In genomic region chr13:107864543-107865460, GRCh38 we compare ENCODE assay signal across 9 cellular contexts.
DNase-seq lines count a peak whose midpoint lies in the region; ATAC-seq and TF ChIP-seq lines count a peak whose summit lies in the region.
"Had no signal": no experiment of that assay in that cellular context is flagged by ENCODE, and none has a peak within 500 bp of the region (broad histone marks: within the 10 kb centered on the region; RNA-seq: fewer than 3 reads in every experiment).

No MANE protein-coding gene starts in this region.

- peak overlapping the region; percentile 81 for H3K4me3 ChIP-seq in neural cell (ENCODE audit: low read length)
- H3K4me3 ChIP-seq: mucosa of descending colon had no signal

- TF ChIP-seq EP300 in neural cell (conservative IDR thresholded peaks at IDR 0.05; ENCODE audit: poor library complexity, severe bottlenecking), result no peak

- peaks cover 34% of the 10 kb centered on the region for H3K27me3 Mint-ChIP-seq in activated T-cell treated with anti-CD3 and anti-CD28 coated beads, Interleukin-2, amount 50 U/mL, for 4 hours (ENCODE audit: low read depth)
- peaks cover 40% of the 10 kb centered on the region for H3K27me3 Mint-ChIP-seq in activated CD8-positive, alpha-beta memory T cell treated with anti-CD3 and anti-CD28 coated beads, Interleukin-2, amount 10 ng/mL, durations not matched to agents 7 days and 5 days

- H2AFZ ChIP-seq in neural cell (ENCODE audit: low read depth, low read length), result no peak overlapping the region

- H3K4me1 Mint-ChIP-seq in activated T-cell treated with anti-CD3 and anti-CD28 coated beads, Interleukin-2, amount 50 U/mL, for 4 hours (ENCODE audit: low read depth), result peaks cover 10% of the 10 kb centered on the region
- H3K4me1 Mint-ChIP-seq in activated CD8-positive, alpha-beta memory T cell treated with anti-CD3 and anti-CD28 coated beads, Interleukin-2, amount 10 ng/mL, durations not matched to agents 7 days and 5 days, result peaks cover 4% of the 10 kb centered on the region

- DNase-seq in NCI-H1092 treated with DMSO at 0.1 percent for 48 hours (lab: John Stamatoyannopoulos, UW), result peak; percentile 76
- no peak for DNase-seq in NCI-H1092 (lab: John Stamatoyannopoulos, UW)
- DNase-seq in NCI-H345 (lab: John Stamatoyannopoulos, UW), result peak; percentile 64
- peak; percentile 64 for DNase-seq in dedifferentiated amniotic fluid mesenchymal stem cell (ENCODE audit: extremely low spot score)
- DNase-seq in activated T-cell treated with anti-CD3 and anti-CD28 coated beads, Interleukin-2, amount 50 U/mL, for 4 hours, result no peak
- DNase-seq in GM19238 (ENCODE audit: insufficient read length, low spot score), result no peak
- DNase-seq in activated CD8-positive, alpha-beta memory T cell treated with anti-CD3 and anti-CD28 coated beads, Interleukin-2, amount 10 ng/mL, durations not matched to agents 7 days and 5 days, result no peak

- peak overlapping the region; percentile 76 for H3K4me2 ChIP-seq in neural cell (ENCODE audit: low read length)

- no peak overlapping the region for H3K4me3 Mint-ChIP-seq in activated T-cell treated with anti-CD3 and anti-CD28 coated beads, Interleukin-2, amount 50 U/mL, for 4 hours
- no peak overlapping the region for H3K4me3 Mint-ChIP-seq in activated CD8-positive, alpha-beta memory T cell treated with anti-CD3 and anti-CD28 coated beads, Interleukin-2, amount 10 ng/mL, durations not matched to agents 7 days and 5 days

- H3K79me2 ChIP-seq in neural cell (replicated peaks; ENCODE audit: insufficient read depth, low read length), result peaks cover 56% of the 10 kb centered on the region

- no peak for TF ChIP-seq CTCF in neural cell (IDR thresholded peaks at IDR 0.05; ENCODE audit: poor library complexity, severe bottlenecking)

- H3K9ac ChIP-seq in neural cell (ENCODE audit: low read length), result peak overlapping the region; percentile 84

- H3K36me3 ChIP-seq in neural cell (ENCODE audit: insufficient read depth, low read length), result no peaks in the 10 kb centered on the region

- peak; percentile 35 for TF ChIP-seq RAD21 in neural cell (conservative IDR thresholded peaks at IDR 0.05)

- no peaks in the 10 kb centered on the region for H3K9me3 ChIP-seq in neural cell (ENCODE audit: low read length)
- H3K9me3 ChIP-seq: mucosa of descending colon had no signal

- peak overlapping the region; percentile 82 for H3K27ac ChIP-seq in neural cell (ENCODE audit: low read length)

- H3K9me2 ChIP-seq in neural cell (ENCODE audit: insufficient read depth, low read length), result no peaks in the 10 kb centered on the region

- ATAC-seq in activated T-cell treated with anti-CD3 and anti-CD28 coated beads, Interleukin-2, amount 50 U/mL, for 4 hours, result no peak
- no peak for ATAC-seq in activated CD8-positive, alpha-beta memory T cell treated with anti-CD3 and anti-CD28 coated beads, Interleukin-2, amount 10 ng/mL, durations not matched to agents 7 days and 5 days
- ATAC-seq: mucosa of descending colon had no signal

- peaks cover 21% of the 10 kb centered on the region for H3K27me3 ChIP-seq in neural cell (ENCODE audit: insufficient read depth, low read depth, low read length)

- peaks cover 13% of the 10 kb centered on the region for H3K9me3 Mint-ChIP-seq in activated T-cell treated with anti-CD3 and anti-CD28 coated beads, Interleukin-2, amount 50 U/mL, for 4 hours
- H3K9me3 Mint-ChIP-seq in activated CD8-positive, alpha-beta memory T cell treated with anti-CD3 and anti-CD28 coated beads, Interleukin-2, amount 10 ng/mL, durations not matched to agents 7 days and 5 days (ENCODE audit: low read depth), result no peaks in the 10 kb centered on the region

- no peaks in the 10 kb centered on the region for H4K20me1 ChIP-seq in neural cell (ENCODE audit: insufficient read depth)

- H3K36me3 Mint-ChIP-seq in activated T-cell treated with anti-CD3 and anti-CD28 coated beads, Interleukin-2, amount 50 U/mL, for 4 hours (ENCODE audit: insufficient read depth), result no peaks in the 10 kb centered on the region
- H3K36me3 Mint-ChIP-seq in activated CD8-positive, alpha-beta memory T cell treated with anti-CD3 and anti-CD28 coated beads, Interleukin-2, amount 10 ng/mL, durations not matched to agents 7 days and 5 days, result peaks cover 4% of the 10 kb centered on the region

- no peaks in the 10 kb centered on the region for H3F3A ChIP-seq in neural cell (ENCODE audit: insufficient read depth, low read length, poor library complexity, severe bottlenecking)

- CTCF ChIA-PET in activated CD8-positive, alpha-beta memory T cell treated with anti-CD3 and anti-CD28 coated beads, Interleukin-2, amount 10 ng/mL, durations not matched to agents 7 days and 5 days (lab: Charles Lee), result no interaction called here

- no peak overlapping the region for H3K27ac Mint-ChIP-seq in activated CD8-positive, alpha-beta memory T cell treated with anti-CD3 and anti-CD28 coated beads, Interleukin-2, amount 10 ng/mL, durations not matched to agents 7 days and 5 days

TF ChIP-seq in neural cell, 6 proteins besides CTCF, POLR2A, EP300 and RAD21:
- TF ChIP-seq REST (IDR thresholded peaks at IDR 0.05; ENCODE audit: borderline replicate concordance), result peak; percentile 90
- no peak for TF ChIP-seq TAF1 (IDR thresholded peaks at IDR 0.05; ENCODE audit: low read depth)
- TF ChIP-seq EZH2 (IDR thresholded peaks at IDR 0.05; ENCODE audit: borderline replicate concordance, insufficient read depth, low read length, poor library complexity, severe bottlenecking), result no peak
- TF ChIP-seq SMC3 (conservative IDR thresholded peaks at IDR 0.05; ENCODE audit: poor library complexity), result peak; percentile 45
- peak; percentile 27 for TF ChIP-seq POLR2AphosphoS5 (IDR thresholded peaks at IDR 0.05)
- peak; percentile 15 for TF ChIP-seq MXI1 (conservative IDR thresholded peaks at IDR 0.05; ENCODE audit: poor library complexity, severe bottlenecking)

Comparison
In these comparisons a context has a peak if more than half of its experiments do, and no peak if none do; other contexts are left out.
1. DNase-seq: peak in NCI-H1092 treated with DMSO at 0.1 percent for 48 hours (single experiment), NCI-H345 (single experiment) and dedifferentiated amniotic fluid mesenchymal stem cell (single experiment); none in NCI-H1092 (single experiment), activated T-cell treated with anti-CD3 and anti-CD28 coated beads, Interleukin-2, amount 50 U/mL, for 4 hours (single experiment), GM19238 (single experiment) and activated CD8-positive, alpha-beta memory T cell treated with anti-CD3 and anti-CD28 coated beads, Interleukin-2, amount 10 ng/mL, durations not matched to agents 7 days and 5 days (single experiment).